8 cellular contexts compared by ENCODE assay signal in genomic region chr3:50550079-50550736, GRCh38. TPM values are rescaled to one million over a fixed set of nuclear protein-coding genes. Genes with fewer than 3 reads are reported as not detected.
A peak's percentile ranks its signal among the peaks of the same experiment; 100 is the strongest.
DNase-seq lines count a peak whose midpoint lies in the region; ATAC-seq, FAIRE-seq and TF ChIP-seq lines count a peak whose summit lies in the region.

No MANE protein-coding gene starts in this region.

- H3K9ac ChIP-seq in endothelial cell of umbilical vein (replicated peaks; ENCODE audit: extremely low read depth, insufficient read depth, low read length): no peak overlapping the region

- ATAC-seq in activated CD8-positive, alpha-beta T cell treated with anti-CD3 and anti-CD28 coated beads, Interleukin-2, amount 10 ng/mL, durations not matched to agents 7 days and 5 days: peak; percentile 80
- ATAC-seq in naive thymus-derived CD8-positive, alpha-beta T cell: peak; percentile 74 to 89
- ATAC-seq in HG02588 (IDR thresholded peaks at IDR 0.05; ENCODE audit: unreplicated experiment): no peak

- DNase-seq in NCI-H2227 (lab: John Stamatoyannopoulos, UW; ENCODE audit: unreplicated experiment) (peak; percentile 72), NCI-H2227 treated with DMSO at 0.1 percent for 48 hours (lab: John Stamatoyannopoulos, UW) (no peak), NCI-H1694 treated with DMSO at 0.1 percent for 48 hours (lab: John Stamatoyannopoulos, UW) (peak; percentile 24), endothelial cell of umbilical vein (ENCODE audit: low read depth, low spot score) (peak; percentile 52), thyroid gland (peak; percentile 62 to 66)
- DNase-seq in activated CD8-positive, alpha-beta T cell treated with anti-CD3 and anti-CD28 coated beads, Interleukin-2, amount 10 ng/mL, durations not matched to agents 7 days and 5 days: peak; percentile 80
- peak; percentile 38 to 78 (median 58) for DNase-seq in naive thymus-derived CD8-positive, alpha-beta T cell

- H3K27me3 ChIP-seq in endothelial cell of umbilical vein (ENCODE audit: control insufficient read depth in 2 of 2, insufficient read depth in 2 of 2, low read length in 2 of 2) (no peaks in the 10 kb centered on the region), thyroid gland (no peaks in the 10 kb centered on the region)

- no peaks in the 10 kb centered on the region for H3K27me3 Mint-ChIP-seq in activated CD8-positive, alpha-beta T cell treated with anti-CD3 and anti-CD28 coated beads, Interleukin-2, amount 10 ng/mL, durations not matched to agents 7 days and 5 days (ENCODE audit: low read depth)
- H3K27me3 Mint-ChIP-seq in naive thymus-derived CD8-positive, alpha-beta T cell: peaks cover 0 to 1% (median 0%) of the 10 kb centered on the region in 5 donors

- H3K4me3 ChIP-seq in endothelial cell of umbilical vein (replicated peaks in 1 of 3; ENCODE audit: insufficient read depth in 1 of 3, low read depth in 1 of 3, low read length in 3 of 3): no peak overlapping the region
- H3K4me3 ChIP-seq in thyroid gland (replicated peaks in 1 of 3): no peak overlapping the region

- H3K9me3 ChIP-seq in endothelial cell of umbilical vein (replicated peaks; ENCODE audit: control insufficient read depth, insufficient read depth, low read length) (no peaks in the 10 kb centered on the region), thyroid gland (no peaks in the 10 kb centered on the region)

- dilution Hi-C loops in endothelial cell of umbilical vein (cut with MboI; ENCODE audit: extremely low pct_ligation_motif_present, low sequenced_read_pairs): no loop called here

- no peak for TF ChIP-seq POLR2A in endothelial cell of umbilical vein (IDR thresholded peaks at IDR 0.05; ENCODE audit: low read depth, low read length)
- TF ChIP-seq POLR2A in thyroid gland (IDR thresholded peaks at IDR 0.05): no peak

- no TSS peak for BruUV-seq in endothelial cell of umbilical vein (replicated peaks; lab: Mats Ljungman, UMichigan)

- no peak overlapping the region for H3K27ac ChIP-seq in endothelial cell of umbilical vein (ENCODE audit: insufficient read depth, low read depth, low read length)
- H3K27ac ChIP-seq in thyroid gland: no peak overlapping the region

- H2AFZ ChIP-seq in endothelial cell of umbilical vein (ENCODE audit: low read depth, low read length): no peak overlapping the region

- WGBS in thyroid gland, 2 donors: 50 to 58% methylated on average over 2 to 13 of the region's 13 CpGs

- H3K4me2 ChIP-seq in endothelial cell of umbilical vein (ENCODE audit: insufficient read depth, low read length): no peak overlapping the region

- no peaks in the 10 kb centered on the region for H3K9me1 ChIP-seq in endothelial cell of umbilical vein (replicated peaks; ENCODE audit: control insufficient read depth, extremely low read depth, insufficient read depth, low read length)

- no peak overlapping the region for H3K4me3 Mint-ChIP-seq in activated CD8-positive, alpha-beta T cell treated with anti-CD3 and anti-CD28 coated beads, Interleukin-2, amount 10 ng/mL, durations not matched to agents 7 days and 5 days
- H3K4me3 Mint-ChIP-seq in naive thymus-derived CD8-positive, alpha-beta T cell: no peak overlapping the region

- no peaks in the 10 kb centered on the region for H3K36me3 Mint-ChIP-seq in activated CD8-positive, alpha-beta T cell treated with anti-CD3 and anti-CD28 coated beads, Interleukin-2, amount 10 ng/mL, durations not matched to agents 7 days and 5 days (ENCODE audit: low read depth)
- H3K36me3 Mint-ChIP-seq in naive thymus-derived CD8-positive, alpha-beta T cell: no peaks in the 10 kb centered on the region

- H3K4me1 ChIP-seq in endothelial cell of umbilical vein (ENCODE audit: control insufficient read depth, extremely low read depth, insufficient read depth, low read length) (no peaks in the 10 kb centered on the region), thyroid gland (no peaks in the 10 kb centered on the region)

- H3K27ac Mint-ChIP-seq in activated CD8-positive, alpha-beta T cell treated with anti-CD3 and anti-CD28 coated beads, Interleukin-2, amount 10 ng/mL, durations not matched to agents 7 days and 5 days: no peak overlapping the region
- no peak overlapping the region for H3K27ac Mint-ChIP-seq in naive thymus-derived CD8-positive, alpha-beta T cell

- H3K79me2 ChIP-seq in endothelial cell of umbilical vein (ENCODE audit: control insufficient read depth, insufficient read depth, low read length): no peaks in the 10 kb centered on the region

- TF ChIP-seq CTCF in endothelial cell of umbilical vein (IDR thresholded peaks at IDR 0.05; ENCODE audit: extremely low read depth in 1 of 2, insufficient read depth in 1 of 2, low read depth in 1 of 2, low read length in 2 of 2) (peak; percentile 49 to 77), thyroid gland (IDR thresholded peaks at IDR 0.05) (peak; percentile 25 to 81 (median 66))

- CTCF ChIA-PET in activated CD8-positive, alpha-beta T cell treated with anti-CD3 and anti-CD28 coated beads, Interleukin-2, amount 10 ng/mL, durations not matched to agents 7 days and 5 days (lab: Charles Lee): interaction anchor here (0.9 to 4.8 kb wide), 10 partner anchors 7 to 202 kb away, joined by 3 to 31 read pairs (median 4); partner anchors contain the start of genes CYB561D2, HEMK1, NPRL2 and ZMYND10
- CTCF ChIA-PET in endothelial cell of umbilical vein (lab: Charles Lee): interaction anchor here (0.9 to 4.7 kb wide), 13 partner anchors 7 to 1038 kb away, joined by 3 to 36 read pairs (median 6); partner anchors contain the start of genes CYB561D2, HEMK1 and NPRL2

- no peaks in the 10 kb centered on the region for H3K9me3 Mint-ChIP-seq in activated CD8-positive, alpha-beta T cell treated with anti-CD3 and anti-CD28 coated beads, Interleukin-2, amount 10 ng/mL, durations not matched to agents 7 days and 5 days (ENCODE audit: insufficient read depth)
- H3K9me3 Mint-ChIP-seq in naive thymus-derived CD8-positive, alpha-beta T cell: no peaks in the 10 kb centered on the region

- intact Hi-C loops in endothelial cell of umbilical vein (cut with micrococcal nuclease): loop anchor here (1.0 to 2.0 kb wide), 3 partner anchors 31 to 203 kb away; no protein-coding TSS in a partner anchor
- intact Hi-C loops in thyroid gland (cut with DNase I): no loop called here

- H4K20me1 ChIP-seq in endothelial cell of umbilical vein (replicated peaks; ENCODE audit: control insufficient read depth, extremely low read depth, insufficient read depth, low read length): no peaks in the 10 kb centered on the region

- POLR2A ChIA-PET in activated CD8-positive, alpha-beta T cell treated with anti-CD3 and anti-CD28 coated beads, Interleukin-2, amount 10 ng/mL, durations not matched to agents 7 days and 5 days (lab: Charles Lee): no interaction called here
- POLR2A ChIA-PET in endothelial cell of umbilical vein (lab: Charles Lee): no interaction called here
- POLR2A ChIA-PET in naive thymus-derived CD8-positive, alpha-beta T cell (lab: Charles Lee): interaction anchor here (0.8 to 1.5 kb wide), 2 partner anchors 17 to 66 kb away, joined by 3 to 4 read pairs; partner anchors contain the start of genes C3orf18 and MAPKAPK3

- peaks cover 13% of the 10 kb centered on the region for H3K4me1 Mint-ChIP-seq in activated CD8-positive, alpha-beta T cell treated with anti-CD3 and anti-CD28 coated beads, Interleukin-2, amount 10 ng/mL, durations not matched to agents 7 days and 5 days (ENCODE audit: low read depth)
- peaks cover 0 to 2% (median 0%) of the 10 kb centered on the region in 4 donors for H3K4me1 Mint-ChIP-seq in naive thymus-derived CD8-positive, alpha-beta T cell

- FAIRE-seq in endothelial cell of umbilical vein (lab: Jason Lieb, UNC): peak; percentile 42

- no peaks in the 10 kb centered on the region for H3K36me3 ChIP-seq in endothelial cell of umbilical vein (ENCODE audit: control insufficient read depth in 2 of 2, extremely low read depth in 1 of 2, insufficient read depth in 2 of 2, low read length in 2 of 2)
- no peaks in the 10 kb centered on the region for H3K36me3 ChIP-seq in thyroid gland

RNA-seq across cellular contexts. Expression of gene C3orf18, which starts 17.3 kb away (rescaled TPM):
- 10 to 100 TPM; 58.5 to 61.6 TPM for total RNA-seq in activated CD8-positive, alpha-beta T cell treated with anti-CD3 and anti-CD28 coated beads, Interleukin-2, amount 10 ng/mL, durations not matched to agents 7 days and 5 days
- total RNA-seq in endothelial cell of umbilical vein: 1.7 and 2.6 TPM in 2 replicates
- 2.7 and 2.9 TPM in 2 replicates for polyA plus RNA-seq in endothelial cell of umbilical vein
- 1.9 and 2.2 TPM in 2 replicates for polyA plus RNA-seq in endothelial cell of umbilical vein (2011; cell fraction: cytosol; rRNA removed)
- 4.2 and 5.2 TPM in 2 replicates for polyA plus RNA-seq in endothelial cell of umbilical vein (2011; cell fraction: nucleus; rRNA removed)
- 2.3 and 2.4 TPM in 2 replicates for polyA plus RNA-seq in endothelial cell of umbilical vein (2012)
- 2.2 and 2.3 TPM in 2 replicates for polyA minus RNA-seq in endothelial cell of umbilical vein
- 0.92 TPM for polyA minus RNA-seq in endothelial cell of umbilical vein (2011; cell fraction: cytosol; rRNA and poly(A)+ RNA removed)
- 0.77 and 1.5 TPM in 2 replicates for polyA minus RNA-seq in endothelial cell of umbilical vein (2011; cell fraction: nucleus; rRNA and poly(A)+ RNA removed)
- 10 to 100 TPM; 17.7 to 18.4 TPM for total RNA-seq in naive thymus-derived CD8-positive, alpha-beta T cell
- polyA plus RNA-seq in naive thymus-derived CD8-positive, alpha-beta T cell: 10 to 100 TPM; 14.1 to 17.3 (median 14.2) TPM
- 10 to 100 TPM; 19.6 to 22.0 (median 20.3) TPM for total RNA-seq in thyroid gland

RNA-seq across cellular contexts. Expression of gene HEMK1, which starts 19.1 kb away (rescaled TPM):
- total RNA-seq in activated CD8-positive, alpha-beta T cell treated with anti-CD3 and anti-CD28 coated beads, Interleukin-2, amount 10 ng/mL, durations not matched to agents 7 days and 5 days: 10 to 100 TPM; 83.3 to 86.0 TPM
- total RNA-seq in endothelial cell of umbilical vein (12.0 and 15.2 TPM in 2 replicates), thyroid gland (10 to 100 TPM; 13.9 to 20.8 (median 17.6) TPM)
- 14.2 and 15.9 TPM in 2 replicates for polyA plus RNA-seq in endothelial cell of umbilical vein
- polyA plus RNA-seq in endothelial cell of umbilical vein (2011; cell fraction: cytosol; rRNA removed): 10.9 and 11.8 TPM in 2 replicates
- 43.3 and 45.6 TPM in 2 replicates for polyA plus RNA-seq in endothelial cell of umbilical vein (2011; cell fraction: nucleus; rRNA removed)
- polyA plus RNA-seq in endothelial cell of umbilical vein (2012): 9.4 and 11.9 TPM in 2 replicates
- polyA minus RNA-seq in endothelial cell of umbilical vein: 10.5 and 11.2 TPM in 2 replicates
- 3.8 TPM for polyA minus RNA-seq in endothelial cell of umbilical vein (2011; cell fraction: cytosol; rRNA and poly(A)+ RNA removed)
- polyA minus RNA-seq in endothelial cell of umbilical vein (2011; cell fraction: nucleus; rRNA and poly(A)+ RNA removed): 10.7 and 14.8 TPM in 2 replicates
- 10 to 100 TPM; 65.1 to 67.1 TPM for total RNA-seq in naive thymus-derived CD8-positive, alpha-beta T cell
- 10 to 100 TPM; 20.2 to 43.1 (median 30.3) TPM for polyA plus RNA-seq in naive thymus-derived CD8-positive, alpha-beta T cell

RNA-seq across cellular contexts. Expression of gene CACNA2D2, which starts 46.8 kb away (rescaled TPM):
- total RNA-seq in activated CD8-positive, alpha-beta T cell treated with anti-CD3 and anti-CD28 coated beads, Interleukin-2, amount 10 ng/mL, durations not matched to agents 7 days and 5 days: under 1 TPM; 0.78 to 0.95 TPM
- total RNA-seq in endothelial cell of umbilical vein: not detected in 2 replicates
- polyA plus RNA-seq in endothelial cell of umbilical vein: 0.15 and 0.21 TPM in 2 replicates
- 0.12 and 0.16 TPM in 2 replicates for polyA plus RNA-seq in endothelial cell of umbilical vein (2011; cell fraction: cytosol; rRNA removed)
- polyA plus RNA-seq in endothelial cell of umbilical vein (2011; cell fraction: nucleus; rRNA removed): 0.12 and 0.17 TPM in 2 replicates
- 0.15 and 0.24 TPM in 2 replicates for polyA plus RNA-seq in endothelial cell of umbilical vein (2012)
- polyA minus RNA-seq in endothelial cell of umbilical vein: 0.11 and 0.51 TPM in 2 replicates
- polyA minus RNA-seq in endothelial cell of umbilical vein (2011; cell fraction: cytosol; rRNA and poly(A)+ RNA removed): not detected
- polyA minus RNA-seq in endothelial cell of umbilical vein (2011; cell fraction: nucleus; rRNA and poly(A)+ RNA removed): not detected in 2 replicates
- total RNA-seq in naive thymus-derived CD8-positive, alpha-beta T cell: 1 to 10 TPM; 4.0 to 4.9 TPM
- 1 to 10 TPM in 1 of 3 donors, under 1 TPM in 2; 0.40 to 1.5 (median 0.40) TPM for polyA plus RNA-seq in naive thymus-derived CD8-positive, alpha-beta T cell
- 1 to 10 TPM; 1.5 to 3.3 (median 2.9) TPM for total RNA-seq in thyroid gland
